ENCODE assay signal across 8 cellular contexts in the genomic region with DNA sequence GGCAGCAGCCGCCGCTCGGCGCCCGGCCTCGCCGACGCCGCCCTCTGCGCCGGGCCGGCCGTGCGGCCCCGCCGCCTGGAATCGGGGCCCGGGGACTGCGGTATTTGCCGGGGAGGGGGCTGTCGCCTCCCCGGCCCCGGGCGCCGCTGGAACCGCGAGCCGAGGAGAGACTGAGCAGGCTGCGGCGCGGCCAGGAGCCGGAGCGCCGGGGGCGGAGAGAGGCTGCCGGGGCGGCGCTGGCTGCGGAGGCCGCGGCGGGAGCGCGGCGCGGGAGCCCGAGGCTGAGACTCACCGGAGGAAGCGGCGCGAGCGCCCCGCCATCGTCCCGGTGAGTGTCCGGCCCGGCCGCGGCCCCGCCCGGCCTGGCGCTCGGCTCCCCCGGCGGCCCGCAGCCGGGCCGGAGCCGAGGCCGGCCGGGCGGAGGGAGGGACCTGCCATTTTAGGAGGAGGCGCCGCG. TPM values are rescaled to one million over a fixed set of nuclear protein-coding genes. Genes with fewer than 3 reads are reported as not detected.
DNase-seq lines count a peak whose midpoint lies in the region; ATAC-seq and TF ChIP-seq lines count a peak whose summit lies in the region.

No MANE protein-coding gene starts in this region.

- TF ChIP-seq CTCF in WTC11 (IDR thresholded peaks at IDR 0.05): no peak

- no peaks in the 10 kb centered on the region for H3K27me3 ChIP-seq in skeletal muscle satellite cell (ENCODE audit: control insufficient read depth, insufficient read depth, low read length)

- peak overlapping the region; percentile 91 for H3K4me2 ChIP-seq in skeletal muscle satellite cell (ENCODE audit: low read length)

- H3K4me3 ChIP-seq in skeletal muscle satellite cell (ENCODE audit: low read length): peak overlapping the region; percentile 91

- intact Hi-C loops in activated CD4-positive, alpha-beta memory T cell treated with anti-CD3 and anti-CD28 coated beads for 36 hours (cut with micrococcal nuclease): loop anchor here (2.0 to 10.0 kb wide), 3 partner anchors 197 to 1400 kb away; no protein-coding TSS in a partner anchor

- no peaks in the 10 kb centered on the region for H3K9me3 ChIP-seq in skeletal muscle satellite cell (replicated peaks; ENCODE audit: low read length)

- H3K4me1 ChIP-seq in skeletal muscle satellite cell (ENCODE audit: control insufficient read depth, insufficient read depth, low read length): peaks cover 36% of the 10 kb centered on the region

- peak overlapping the region; percentile 98 for H3K4me3 Mint-ChIP-seq in activated CD4-positive, alpha-beta memory T cell treated with anti-CD3 and anti-CD28 coated beads for 36 hours
- H3K4me3 Mint-ChIP-seq in WTC11: no peak overlapping the region

- CTCF ChIA-PET in activated CD4-positive, alpha-beta memory T cell treated with anti-CD3 and anti-CD28 coated beads for 36 hours (lab: Charles Lee): no interaction called here
- CTCF ChIA-PET in WTC11 (lab: Charles Lee): no interaction called here

- no peaks in the 10 kb centered on the region for H3K27me3 Mint-ChIP-seq in activated CD4-positive, alpha-beta memory T cell treated with anti-CD3 and anti-CD28 coated beads for 36 hours
- no peaks in the 10 kb centered on the region for H3K27me3 Mint-ChIP-seq in WTC11 (ENCODE audit: low read depth)

- H3K36me3 ChIP-seq in skeletal muscle satellite cell (ENCODE audit: insufficient read depth, low read length): no peaks in the 10 kb centered on the region

- no peak overlapping the region for H3K27ac Mint-ChIP-seq in activated CD4-positive, alpha-beta memory T cell treated with anti-CD3 and anti-CD28 coated beads for 36 hours
- H3K27ac Mint-ChIP-seq in WTC11: no peak overlapping the region

- DNase-seq in Ammon's horn (ENCODE audit: low spot score) (peak; percentile 9), glomerular visceral epithelial cell (ENCODE audit: extremely low spot score) (peak; percentile 13), WTC11 (ENCODE audit: low spot score) (no peak), UCSD-AML1 (lab: John Stamatoyannopoulos, UW; ENCODE audit: unreplicated experiment) (no peak)
- peak; percentile 33 for DNase-seq in activated CD4-positive, alpha-beta memory T cell treated with anti-CD3 and anti-CD28 coated beads for 36 hours
- no peak for DNase-seq in effector CD4-positive, alpha-beta T cell

- H3K4me1 Mint-ChIP-seq in activated CD4-positive, alpha-beta memory T cell treated with anti-CD3 and anti-CD28 coated beads for 36 hours (ENCODE audit: low read depth): peaks cover 39% of the 10 kb centered on the region
- H3K4me1 Mint-ChIP-seq in WTC11: peaks cover 48% of the 10 kb centered on the region

- POLR2A ChIA-PET in activated CD4-positive, alpha-beta memory T cell treated with anti-CD3 and anti-CD28 coated beads for 36 hours (lab: Charles Lee): interaction anchor here (1.0 to 5.0 kb wide), 3 partner anchors 100 to 197 kb away, joined by 3 to 18 read pairs (median 6); partner anchors contain the start of gene VPS26C
- POLR2A ChIA-PET in WTC11 (lab: Charles Lee): interaction anchor here (2.6 kb wide), 1 partner anchor 101 kb away, joined by 8 read pairs; the partner anchor contains the start of gene VPS26C

- peaks cover 12% of the 10 kb centered on the region for H3K36me3 Mint-ChIP-seq in activated CD4-positive, alpha-beta memory T cell treated with anti-CD3 and anti-CD28 coated beads for 36 hours
- H3K36me3 Mint-ChIP-seq in WTC11: no peaks in the 10 kb centered on the region; the same call in 1 of the 2 replicates

- no peaks in the 10 kb centered on the region for H3K9me3 Mint-ChIP-seq in activated CD4-positive, alpha-beta memory T cell treated with anti-CD3 and anti-CD28 coated beads for 36 hours
- H3K9me3 Mint-ChIP-seq in WTC11: no peaks in the 10 kb centered on the region

- peak overlapping the region; percentile 96 for H3K9ac ChIP-seq in skeletal muscle satellite cell (ENCODE audit: low read depth, low read length)

- peak; percentile 1 for ATAC-seq in GM21737 (IDR thresholded peaks at IDR 0.05; ENCODE audit: unreplicated experiment)
- ATAC-seq in WTC11: no peak

TF ChIP-seq in WTC11, 78 proteins besides CTCF, POLR2A, EP300 and RAD21 (continues in another document):
- no peak for TF ChIP-seq ZNF423 (CRISPR knock-in tag; IDR thresholded peaks at IDR 0.05)
- no peak for TF ChIP-seq ZBTB21 (CRISPR knock-in tag; IDR thresholded peaks at IDR 0.05; ENCODE audit: borderline replicate concordance)
- no peak for TF ChIP-seq ZNF532 (CRISPR knock-in tag; IDR thresholded peaks at IDR 0.05; ENCODE audit: borderline replicate concordance)
- no peak for TF ChIP-seq NFE2L1 (CRISPR knock-in tag; IDR thresholded peaks at IDR 0.05)
- no peak for TF ChIP-seq JUN (CRISPR knock-in tag; IDR thresholded peaks at IDR 0.05)
- TF ChIP-seq, protein P1, sequence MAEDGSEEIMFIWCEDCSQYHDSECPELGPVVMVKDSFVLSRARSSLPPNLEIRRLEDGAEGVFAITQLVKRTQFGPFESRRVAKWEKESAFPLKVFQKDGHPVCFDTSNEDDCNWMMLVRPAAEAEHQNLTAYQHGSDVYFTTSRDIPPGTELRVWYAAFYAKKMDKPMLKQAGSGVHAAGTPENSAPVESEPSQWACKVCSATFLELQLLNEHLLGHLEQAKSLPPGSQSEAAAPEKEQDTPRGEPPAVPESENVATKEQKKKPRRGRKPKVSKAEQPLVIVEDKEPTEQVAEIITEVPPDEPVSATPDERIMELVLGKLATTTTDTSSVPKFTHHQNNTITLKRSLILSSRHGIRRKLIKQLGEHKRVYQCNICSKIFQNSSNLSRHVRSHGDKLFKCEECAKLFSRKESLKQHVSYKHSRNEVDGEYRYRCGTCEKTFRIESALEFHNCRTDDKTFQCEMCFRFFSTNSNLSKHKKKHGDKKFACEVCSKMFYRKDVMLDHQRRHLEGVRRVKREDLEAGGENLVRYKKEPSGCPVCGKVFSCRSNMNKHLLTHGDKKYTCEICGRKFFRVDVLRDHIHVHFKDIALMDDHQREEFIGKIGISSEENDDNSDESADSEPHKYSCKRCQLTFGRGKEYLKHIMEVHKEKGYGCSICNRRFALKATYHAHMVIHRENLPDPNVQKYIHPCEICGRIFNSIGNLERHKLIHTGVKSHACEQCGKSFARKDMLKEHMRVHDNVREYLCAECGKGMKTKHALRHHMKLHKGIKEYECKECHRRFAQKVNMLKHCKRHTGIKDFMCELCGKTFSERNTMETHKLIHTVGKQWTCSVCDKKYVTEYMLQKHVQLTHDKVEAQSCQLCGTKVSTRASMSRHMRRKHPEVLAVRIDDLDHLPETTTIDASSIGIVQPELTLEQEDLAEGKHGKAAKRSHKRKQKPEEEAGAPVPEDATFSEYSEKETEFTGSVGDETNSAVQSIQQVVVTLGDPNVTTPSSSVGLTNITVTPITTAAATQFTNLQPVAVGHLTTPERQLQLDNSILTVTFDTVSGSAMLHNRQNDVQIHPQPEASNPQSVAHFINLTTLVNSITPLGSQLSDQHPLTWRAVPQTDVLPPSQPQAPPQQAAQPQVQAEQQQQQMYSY (CRISPR knock-in tag; IDR thresholded peaks at IDR 0.05): no peak
- TF ChIP-seq TEAD4 (CRISPR knock-in tag; IDR thresholded peaks at IDR 0.05): no peak
- no peak for TF ChIP-seq HMGA2 (CRISPR knock-in tag; IDR thresholded peaks at IDR 0.05)
- TF ChIP-seq, protein P2, sequence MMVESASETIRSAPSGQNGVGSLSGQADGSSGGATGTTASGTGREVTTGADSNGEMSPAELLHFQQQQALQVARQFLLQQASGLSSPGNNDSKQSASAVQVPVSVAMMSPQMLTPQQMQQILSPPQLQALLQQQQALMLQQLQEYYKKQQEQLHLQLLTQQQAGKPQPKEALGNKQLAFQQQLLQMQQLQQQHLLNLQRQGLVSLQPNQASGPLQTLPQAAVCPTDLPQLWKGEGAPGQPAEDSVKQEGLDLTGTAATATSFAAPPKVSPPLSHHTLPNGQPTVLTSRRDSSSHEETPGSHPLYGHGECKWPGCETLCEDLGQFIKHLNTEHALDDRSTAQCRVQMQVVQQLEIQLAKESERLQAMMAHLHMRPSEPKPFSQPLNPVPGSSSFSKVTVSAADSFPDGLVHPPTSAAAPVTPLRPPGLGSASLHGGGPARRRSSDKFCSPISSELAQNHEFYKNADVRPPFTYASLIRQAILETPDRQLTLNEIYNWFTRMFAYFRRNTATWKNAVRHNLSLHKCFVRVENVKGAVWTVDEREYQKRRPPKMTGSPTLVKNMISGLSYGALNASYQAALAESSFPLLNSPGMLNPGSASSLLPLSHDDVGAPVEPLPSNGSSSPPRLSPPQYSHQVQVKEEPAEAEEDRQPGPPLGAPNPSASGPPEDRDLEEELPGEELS (CRISPR knock-in tag; IDR thresholded peaks at IDR 0.05): no peak

RNA-seq across cellular contexts. Expression of gene DYRK1A, which starts 0.8 kb away (rescaled TPM):
- 10 to 100 TPM; 47.6 to 51.1 TPM for total RNA-seq in activated CD4-positive, alpha-beta memory T cell treated with anti-CD3 and anti-CD28 coated beads for 36 hours
- 29.7 and 36.5 TPM in 2 replicates for total RNA-seq in skeletal muscle satellite cell (2012; rRNA removed)
- total RNA-seq in WTC11 (2021): 54.6 to 56.5 TPM (median 54.8 TPM) in 3 replicates

Comparison
In these comparisons a context has a peak if more than half of its experiments do, and no peak if none do; other contexts are left out.
1. DNase-seq: peak in Ammon's horn (single experiment), activated CD4-positive, alpha-beta memory T cell treated with anti-CD3 and anti-CD28 coated beads for 36 hours (single experiment) and glomerular visceral epithelial cell (single experiment); none in WTC11 (single experiment), effector CD4-positive, alpha-beta T cell (single experiment) and UCSD-AML1 (single experiment).